In genomic region chr5:140648132-140648432, GRCh38 we compare ENCODE assay signal across 9 cellular contexts. TPM values are rescaled to one million over a fixed set of nuclear protein-coding genes. Genes with fewer than 3 reads are reported as not detected.
DNase-seq lines count a peak whose midpoint lies in the region; ATAC-seq and TF ChIP-seq lines count a peak whose summit lies in the region.
"Had no signal": no experiment of that assay in that cellular context is flagged by ENCODE, and none has a peak within 500 bp of the region (broad histone marks: within the 10 kb centered on the region; RNA-seq: fewer than 3 reads in every experiment).

No MANE protein-coding gene starts in this region.

- no peaks in the 10 kb centered on the region for H3K9me3 ChIP-seq in OCI-LY1 (ENCODE audit: low read length)

- TF ChIP-seq CTCF in OCI-LY1 (IDR thresholded peaks at IDR 0.05; ENCODE audit: low read length) (no peak), epithelial cell of esophagus (IDR thresholded peaks at IDR 0.05; ENCODE audit: insufficient read depth, low read depth, low read length, missing control alignments) (no peak), progenitor cell of endocrine pancreas (IDR thresholded peaks at IDR 0.05; ENCODE audit: unreplicated experiment) (no peak)

- H3K4me1 Mint-ChIP-seq in progenitor cell of endocrine pancreas (ENCODE audit: low read depth), result peaks cover 11% of the 10 kb centered on the region

- no peak overlapping the region for H3K27ac ChIP-seq in OCI-LY1 (ENCODE audit: low read depth, low read length, poor library complexity, severe bottlenecking)

- H3K27ac Mint-ChIP-seq in progenitor cell of endocrine pancreas, result peak overlapping the region; percentile 99

- peak overlapping the region; percentile 80 for H3K9ac ChIP-seq in OCI-LY1 (ENCODE audit: low read length)

- H3K9me3 Mint-ChIP-seq in progenitor cell of endocrine pancreas (ENCODE audit: low read depth), result no peaks in the 10 kb centered on the region

- H4K20me1 ChIP-seq in OCI-LY1 (ENCODE audit: insufficient read depth, low read length), result no peaks in the 10 kb centered on the region

- peaks cover 14% of the 10 kb centered on the region for H3K36me3 Mint-ChIP-seq in progenitor cell of endocrine pancreas (ENCODE audit: insufficient read depth)

- H3K4me3 Mint-ChIP-seq in progenitor cell of endocrine pancreas (ENCODE audit: low read depth), result peak overlapping the region; percentile 99

- no peak for ATAC-seq in GM21447 (IDR thresholded peaks at IDR 0.05; ENCODE audit: unreplicated experiment)
- ATAC-seq in GM18517 (IDR thresholded peaks at IDR 0.05; ENCODE audit: unreplicated experiment), result no peak

- peak overlapping the region; percentile 98 for H3K4me2 ChIP-seq in OCI-LY1 (ENCODE audit: low read length)

- H3K4me3 ChIP-seq in GM08714 (ENCODE audit: low read length) (peak overlapping the region; percentile 84), OCI-LY1 (ENCODE audit: low read depth, low read length, poor library complexity, severe bottlenecking) (peak overlapping the region; percentile 97), epithelial cell of esophagus (ENCODE audit: low read length) (peak overlapping the region; percentile 76)

- peaks cover 23% of the 10 kb centered on the region for H3K4me1 ChIP-seq in OCI-LY1 (ENCODE audit: insufficient read depth, low read length, severe bottlenecking)

- no peaks in the 10 kb centered on the region for H3K27me3 Mint-ChIP-seq in progenitor cell of endocrine pancreas

- peaks cover 66% of the 10 kb centered on the region for H3K36me3 ChIP-seq in OCI-LY1 (ENCODE audit: insufficient read depth, low read length)

- H3K9me2 ChIP-seq in OCI-LY1 (ENCODE audit: low read depth, low read length), result no peaks in the 10 kb centered on the region

- H3K79me2 ChIP-seq in OCI-LY1 (ENCODE audit: insufficient read depth, low read length), result peaks cover 19% of the 10 kb centered on the region

- no peak overlapping the region for H2AFZ ChIP-seq in OCI-LY1 (ENCODE audit: low read length)

- no peaks in the 10 kb centered on the region for H3K27me3 ChIP-seq in OCI-LY1 (ENCODE audit: insufficient read depth, low read length)

- H3F3A ChIP-seq in OCI-LY1 (ENCODE audit: insufficient read depth, low read length), result no peaks in the 10 kb centered on the region

- DNase-seq in epithelial cell of esophagus (ENCODE audit: low read depth), result no peak
- DNase-seq in progenitor cell of endocrine pancreas (ENCODE audit: low spot score, unreplicated experiment), result no peak
- DNase-seq in nucleus accumbens (lab: John Stamatoyannopoulos, UW), result no peak
- DNase-seq in NAMALWA (ENCODE audit: low spot score), result no peak

RNA-seq across cellular contexts. Expression of gene IK, which starts 0.5 kb away (rescaled TPM):
- 76.1 and 85.2 TPM in 2 replicates for total RNA-seq in progenitor cell of endocrine pancreas

RNA-seq across cellular contexts. Expression of gene NDUFA2, which starts 0.7 kb away (rescaled TPM):
- total RNA-seq in progenitor cell of endocrine pancreas, result 62.4 and 63.9 TPM in 2 replicates

RNA-seq across cellular contexts. Expression of gene TMCO6, which starts 8.8 kb away (rescaled TPM):
- 25.9 and 27.5 TPM in 2 replicates for total RNA-seq in progenitor cell of endocrine pancreas

RNA-seq across cellular contexts. Expression of gene CD14, which starts 15.1 kb away (rescaled TPM):
- total RNA-seq in progenitor cell of endocrine pancreas, result 0.36 TPM in 1 of 2 replicates, not detected in the other
- total RNA-seq: SK-MEL-5 had no signal

RNA-seq across cellular contexts. Expression of gene WDR55, which starts 16.6 kb away (rescaled TPM):
- total RNA-seq in progenitor cell of endocrine pancreas, result 26.0 and 26.9 TPM in 2 replicates
